Comparison of ENCODE assay signal across 3 cellular contexts in genomic region chr2:118731396-118731795, GRCh38.
"Had no signal": no experiment of that assay in that cellular context is flagged by ENCODE, and none has a peak within 500 bp of the region (broad histone marks: within the 10 kb centered on the region; RNA-seq: fewer than 3 reads in every experiment).

No MANE protein-coding gene starts in this region.

- ATAC-seq: GM12878 had no signal

- DNase-seq: GDM1, GF-D8 had no signal

- H3K4me3 ChIP-seq: GM12878 had no signal
